24 cellular contexts compared by ENCODE assay signal in the genomic region with DNA sequence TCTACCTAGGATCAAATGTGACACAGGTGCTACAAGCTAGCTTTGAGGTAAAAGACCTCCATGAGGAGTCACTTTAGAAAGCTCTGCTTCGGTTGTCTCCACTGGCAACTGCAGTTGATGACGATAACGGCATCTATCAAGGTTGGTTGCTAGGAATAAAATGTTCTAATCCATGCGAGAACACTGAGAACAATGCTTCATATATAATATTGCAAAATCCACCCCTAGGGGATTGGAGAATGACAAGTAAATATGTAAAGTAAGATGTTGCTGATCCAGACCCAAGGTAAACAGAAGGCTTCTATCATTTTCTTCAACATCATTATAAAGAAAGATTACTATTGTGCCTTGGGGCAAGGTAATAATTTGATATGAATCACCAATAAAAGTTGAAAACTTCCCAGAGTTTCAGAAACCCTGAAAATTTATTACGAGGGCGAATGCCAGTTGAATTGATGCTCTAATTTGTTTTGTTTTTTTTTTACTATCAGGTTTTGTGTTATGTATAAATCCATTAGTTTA.
"Had no signal": no experiment of that assay in that cellular context is flagged by ENCODE, and none has a peak within 500 bp of the region (broad histone marks: within the 10 kb centered on the region; RNA-seq: fewer than 3 reads in every experiment).

No MANE protein-coding gene starts in this region.

- DNase-seq: activated CD4-positive, alpha-beta T cell treated with anti-CD3 and anti-CD28 coated beads, Interleukin-2, amount 10 ng/mL, durations not matched to agents 7 days and 5 days; activated CD4-positive, CD25-positive, alpha-beta regulatory T cell treated with anti-CD3 and anti-CD28 coated beads, Interleukin-2, amount 50 U/mL, for 72 hours; activated CD8-positive, alpha-beta T cell treated with anti-CD3 and anti-CD28 coated beads, Interleukin-2, amount 10 ng/mL, durations not matched to agents 7 days and 5 days; activated gamma-delta T cell; activated naive CD4-positive, alpha-beta T cell treated with anti-CD3 and anti-CD28 coated beads, Interleukin-2, amount 50 U/mL, for 16 hours; activated naive CD8-positive, alpha-beta T cell treated with anti-CD3 and anti-CD28 coated beads, Interleukin-2, amount 50 U/mL, for 24 hours; body of pancreas; caudate nucleus; effector CD4-positive, alpha-beta T cell; glutamatergic neuron; immature natural killer cell; kidney glomerular epithelial cell; left lung; naive thymus-derived CD8-positive, alpha-beta T cell; stimulated activated CD4-positive, alpha-beta T cell treated with anti-CD3 and anti-CD28 coated beads, Interleukin-2, amount 100 ng/mL, for 48 hours; stimulated activated CD8-positive, alpha-beta memory T cell treated with anti-CD3 and anti-CD28 coated beads, Interleukin-4, amount 100 ng/mL, for 48 hours; stimulated activated naive B cell treated with anti-CD40 and anti-IgM and Interleukin-4, amounts not matched to agents 10 μg/mL and 1 μg/mL and 100 μg/mL, for 72 hours; transverse colon had no signal

- H3K27me3 ChIP-seq: hepatocyte, left lung, transverse colon, vagina had no signal

- ATAC-seq: activated CD8-positive, alpha-beta T cell treated with anti-CD3 and anti-CD28 coated beads, Interleukin-2, amount 10 ng/mL, durations not matched to agents 7 days and 5 days; activated naive CD8-positive, alpha-beta T cell treated with anti-CD3 and anti-CD28 coated beads, Interleukin-2, amount 50 U/mL, for 24 hours; body of pancreas; esophagus mucosa; left lung; naive thymus-derived CD8-positive, alpha-beta T cell; stimulated activated naive B cell treated with anti-CD40 and anti-IgM and Interleukin-4, amounts not matched to agents 10 μg/mL and 1 μg/mL and 100 μg/mL, for 72 hours had no signal

- FAIRE-seq: frontal cortex had no signal

- H3K4me3 ChIP-seq: body of pancreas, hepatocyte, left lung, lung, transverse colon, vagina had no signal

- H3K36me3 ChIP-seq: left lung, transverse colon, vagina had no signal

- H3K9me3 ChIP-seq: body of pancreas, transverse colon, vagina had no signal

- H3K4me1 ChIP-seq: body of pancreas, left lung, transverse colon, vagina had no signal

- H3K27ac ChIP-seq: body of pancreas, hepatocyte, left lung, transverse colon, vagina, VCaP had no signal
